1 cellular context compared by ENCODE assay signal in the genomic region with DNA sequence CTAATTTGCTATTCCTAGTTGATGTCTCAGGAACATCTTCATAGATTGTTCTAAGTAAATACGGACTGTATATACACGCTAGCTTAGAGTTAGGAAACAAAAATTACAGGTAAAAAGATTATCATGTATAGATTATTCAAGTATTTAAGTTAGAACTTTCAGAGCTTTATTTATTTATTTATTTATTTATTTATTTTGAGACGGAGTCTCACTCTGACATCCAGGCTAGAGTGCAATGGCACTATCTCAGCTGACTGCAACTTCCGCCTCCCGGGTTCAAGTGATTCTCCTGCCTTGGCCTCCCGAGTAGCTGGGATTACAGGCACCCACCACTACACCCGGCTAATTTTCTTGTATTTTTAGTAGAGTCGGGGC.
TF ChIP-seq lines count a peak whose summit lies in the region.
"Not testable (repeated sequence)": the region's sequence is repeated elsewhere in the genome, so short reads cannot be mapped to it uniquely, and the experiment has no call there.

No MANE protein-coding gene starts in this region.

TF ChIP-seq in K562, 482 proteins besides CTCF, POLR2A, EP300 and RAD21:
- TF ChIP-seq SMAD4 (CRISPR knock-in tag; conservative IDR thresholded peaks at IDR 0.05) (0 out of 2 replicates have a peak, but pooled peaks have one; percentile 12), TAF9B (IDR thresholded peaks at IDR 0.05; ENCODE audit: partially characterized antibody) (peak; percentile 9), CEBPG (tag; conservative IDR thresholded peaks at IDR 0.05 in 1 of 2, IDR thresholded peaks at IDR 0.05 in 1 of 2) (peak; percentile 23 to 28; a peak in 1 of 4 replicates), BACH1 (tag; IDR thresholded peaks at IDR 0.05) (0 out of 2 replicates have a peak, but pooled peaks have one; percentile 16)
- TF ChIP-seq, protein P1, sequence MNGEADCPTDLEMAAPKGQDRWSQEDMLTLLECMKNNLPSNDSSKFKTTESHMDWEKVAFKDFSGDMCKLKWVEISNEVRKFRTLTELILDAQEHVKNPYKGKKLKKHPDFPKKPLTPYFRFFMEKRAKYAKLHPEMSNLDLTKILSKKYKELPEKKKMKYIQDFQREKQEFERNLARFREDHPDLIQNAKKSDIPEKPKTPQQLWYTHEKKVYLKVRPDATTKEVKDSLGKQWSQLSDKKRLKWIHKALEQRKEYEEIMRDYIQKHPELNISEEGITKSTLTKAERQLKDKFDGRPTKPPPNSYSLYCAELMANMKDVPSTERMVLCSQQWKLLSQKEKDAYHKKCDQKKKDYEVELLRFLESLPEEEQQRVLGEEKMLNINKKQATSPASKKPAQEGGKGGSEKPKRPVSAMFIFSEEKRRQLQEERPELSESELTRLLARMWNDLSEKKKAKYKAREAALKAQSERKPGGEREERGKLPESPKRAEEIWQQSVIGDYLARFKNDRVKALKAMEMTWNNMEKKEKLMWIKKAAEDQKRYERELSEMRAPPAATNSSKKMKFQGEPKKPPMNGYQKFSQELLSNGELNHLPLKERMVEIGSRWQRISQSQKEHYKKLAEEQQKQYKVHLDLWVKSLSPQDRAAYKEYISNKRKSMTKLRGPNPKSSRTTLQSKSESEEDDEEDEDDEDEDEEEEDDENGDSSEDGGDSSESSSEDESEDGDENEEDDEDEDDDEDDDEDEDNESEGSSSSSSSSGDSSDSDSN (IDR thresholded peaks at IDR 0.05; ENCODE audit: borderline replicate concordance in 1 of 2, low read depth in 2 of 2, low read length in 2 of 2) = 0 out of 4 replicates have a peak, but pooled peaks of 1 of the 2 experiments have one; percentile 7
- TF ChIP-seq, protein P2, sequence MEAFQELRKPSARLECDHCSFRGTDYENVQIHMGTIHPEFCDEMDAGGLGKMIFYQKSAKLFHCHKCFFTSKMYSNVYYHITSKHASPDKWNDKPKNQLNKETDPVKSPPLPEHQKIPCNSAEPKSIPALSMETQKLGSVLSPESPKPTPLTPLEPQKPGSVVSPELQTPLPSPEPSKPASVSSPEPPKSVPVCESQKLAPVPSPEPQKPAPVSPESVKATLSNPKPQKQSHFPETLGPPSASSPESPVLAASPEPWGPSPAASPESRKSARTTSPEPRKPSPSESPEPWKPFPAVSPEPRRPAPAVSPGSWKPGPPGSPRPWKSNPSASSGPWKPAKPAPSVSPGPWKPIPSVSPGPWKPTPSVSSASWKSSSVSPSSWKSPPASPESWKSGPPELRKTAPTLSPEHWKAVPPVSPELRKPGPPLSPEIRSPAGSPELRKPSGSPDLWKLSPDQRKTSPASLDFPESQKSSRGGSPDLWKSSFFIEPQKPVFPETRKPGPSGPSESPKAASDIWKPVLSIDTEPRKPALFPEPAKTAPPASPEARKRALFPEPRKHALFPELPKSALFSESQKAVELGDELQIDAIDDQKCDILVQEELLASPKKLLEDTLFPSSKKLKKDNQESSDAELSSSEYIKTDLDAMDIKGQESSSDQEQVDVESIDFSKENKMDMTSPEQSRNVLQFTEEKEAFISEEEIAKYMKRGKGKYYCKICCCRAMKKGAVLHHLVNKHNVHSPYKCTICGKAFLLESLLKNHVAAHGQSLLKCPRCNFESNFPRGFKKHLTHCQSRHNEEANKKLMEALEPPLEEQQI (IDR thresholded peaks at IDR 0.05) = 0 out of 2 replicates have a peak, but pooled peaks have one; percentile 15
- TF ChIP-seq CEBPG (CRISPR knock-in tag; IDR thresholded peaks at IDR 0.05) = not testable (repeated sequence)
